ENCODE assay signal across 18 cellular contexts in genomic region chr12:130639759-130640158, GRCh38.
DNase-seq lines count a peak whose midpoint lies in the region; ATAC-seq, FAIRE-seq and TF ChIP-seq lines count a peak whose summit lies in the region.
"Had no signal": no experiment of that assay in that cellular context is flagged by ENCODE, and none has a peak within 500 bp of the region (broad histone marks: within the 10 kb centered on the region; RNA-seq: fewer than 3 reads in every experiment).

No MANE protein-coding gene starts in this region.

- no peak for ATAC-seq in GM18511 (IDR thresholded peaks at IDR 0.05; ENCODE audit: unreplicated experiment)
- ATAC-seq: CD8-positive, alpha-beta T cell; GM12878 had no signal

- H3K27me3 Mint-ChIP-seq in brain: peaks cover 3% of the 10 kb centered on the region
- H3K27me3 Mint-ChIP-seq in nephron progenitor cell (ENCODE audit: low read depth, poor library complexity): peaks cover 21% of the 10 kb centered on the region

- H3K27ac Mint-ChIP-seq in brain: peak overlapping the region in 3 of 5 experiments; percentile 1 to 75 (median 51)
- H3K27ac Mint-ChIP-seq in nephron progenitor cell: peak overlapping the region; percentile 55
- H3K27ac Mint-ChIP-seq: CD8-positive, alpha-beta T cell had no signal

- H3K4me3 Mint-ChIP-seq in brain: no peak overlapping the region
- H3K4me3 Mint-ChIP-seq in nephron progenitor cell: no peak overlapping the region
- H3K4me3 Mint-ChIP-seq: CD8-positive, alpha-beta T cell had no signal

- H3K4me1 Mint-ChIP-seq in brain (peaks cover 38% of the 10 kb centered on the region), nephron progenitor cell (peaks cover 20% of the 10 kb centered on the region)

- no peak for TF ChIP-seq CTCF in brain (conservative IDR thresholded peaks at IDR 0.05)
- TF ChIP-seq CTCF in nephron progenitor cell (IDR thresholded peaks at IDR 0.05): no peak
- no peak for TF ChIP-seq CTCF in GM20000 (IDR thresholded peaks at IDR 0.05; ENCODE audit: extremely low read depth, missing control alignments)

- peak; percentile 50 for DNase-seq in NCI-H2107 treated with DMSO at 0.1 percent for 48 hours (lab: John Stamatoyannopoulos, UW; ENCODE audit: unreplicated experiment)
- no peak for DNase-seq in NCI-H2107 (lab: John Stamatoyannopoulos, UW)
- peak; percentile 40 for DNase-seq in DMS153 treated with DMSO at 0.1 percent for 48 hours (lab: John Stamatoyannopoulos, UW; ENCODE audit: unreplicated experiment)
- DNase-seq in nephron progenitor cell: no peak
- DNase-seq in H54 (ENCODE audit: insufficient read length, low spot score): no peak
- DNase-seq in GM20000 (ENCODE audit: low spot score): no peak
- DNase-seq: CD8-positive, alpha-beta T cell; GDM1; GM23248; KBM-7; NCI-H187 treated with DMSO at 0.1 percent for 48 hours; NCI-H2227 treated with DMSO at 0.1 percent for 48 hours; NCI-H69; PC-9 had no signal

- H3K9me3 Mint-ChIP-seq in brain (peaks cover 0 to 87% (median 5%) of the 10 kb centered on the region in 5 experiments), nephron progenitor cell (no peaks in the 10 kb centered on the region)
- H3K9me3 Mint-ChIP-seq: CD8-positive, alpha-beta T cell had no signal

- no peak for FAIRE-seq in H54 (lab: Jason Lieb, UNC)
- FAIRE-seq: A204.1, GM12878 had no signal

- TF ChIP-seq POLR2A in H54 (IDR thresholded peaks at IDR 0.05; ENCODE audit: low read depth, low read length): no peak

- H3K36me3 Mint-ChIP-seq in brain: no peaks in the 10 kb centered on the region
- H3K36me3 Mint-ChIP-seq in nephron progenitor cell (ENCODE audit: low read depth): no peaks in the 10 kb centered on the region
- H3K36me3 Mint-ChIP-seq: CD8-positive, alpha-beta T cell had no signal

Comparison
In these comparisons a context has a peak if more than half of its experiments do, and no peak if none do; other contexts are left out.
1. DNase-seq: peak in NCI-H2107 treated with DMSO at 0.1 percent for 48 hours (single experiment) and DMS153 treated with DMSO at 0.1 percent for 48 hours (single experiment); none in NCI-H2107 (single experiment), nephron progenitor cell (single experiment), H54 (single experiment) and GM20000 (single experiment).